Comparison of ENCODE assay signal across 26 cellular contexts in the genomic region with DNA sequence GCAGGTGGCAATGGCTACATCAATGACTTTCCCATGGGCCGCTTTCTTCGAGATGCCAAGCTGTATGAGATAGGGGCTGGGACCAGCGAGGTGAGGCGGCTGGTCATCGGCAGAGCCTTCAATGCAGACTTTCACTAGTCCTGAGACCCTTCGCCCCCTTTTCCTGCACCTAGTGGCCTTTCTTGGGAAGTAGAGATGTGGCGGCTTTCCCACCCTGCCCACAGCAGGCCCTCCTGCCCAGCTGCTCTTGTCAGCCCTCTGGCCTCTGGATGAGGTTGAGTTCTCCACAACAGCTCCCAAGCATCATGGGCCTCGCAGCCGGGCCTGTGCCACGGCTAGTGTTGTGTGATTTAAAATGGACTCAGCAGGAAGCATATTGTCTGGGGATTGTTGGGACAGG.
"Had no signal": no experiment of that assay in that cellular context is flagged by ENCODE, and none has a peak within 500 bp of the region (broad histone marks: within the 10 kb centered on the region; RNA-seq: fewer than 3 reads in every experiment).

No MANE protein-coding gene starts in this region.

- DNase-seq: kidney glomerular epithelial cell; left cardiac atrium; left lung; lower lobe of right lung; mammary epithelial cell; mesenchymal stem cell; nucleus accumbens; right lobe of liver; stimulated activated CD4-positive, alpha-beta T cell treated with anti-CD3 and anti-CD28 coated beads, Interleukin-1b, Interleukin-23, amount 100 ng/mL, for 48 hours; stimulated activated CD4-positive, alpha-beta T cell treated with anti-CD3 and anti-CD28 coated beads, Interleukin-2, amount 100 ng/mL, for 48 hours; stimulated activated CD4-positive, alpha-beta T cell treated with anti-CD3 and anti-CD28 coated beads, Interleukin-4, amount 100 ng/mL, for 4 hours; stimulated activated CD8-positive, alpha-beta memory T cell treated with anti-CD3 and anti-CD28 coated beads, Interleukin-4, amount 100 ng/mL, for 48 hours; stimulated activated naive CD4-positive, alpha-beta T cell treated with Interleukin-2 at 50 U/mL for 16 hours; stimulated activated naive CD8-positive, alpha-beta T cell treated with anti-CD3 and anti-CD28 coated beads, Interleukin-15, amount 100 ng/mL, for 72 hours; substantia nigra; uterus had no signal

- H3K4me3 ChIP-seq: left lung, lower lobe of right lung, right atrium auricular region, right lobe of liver, smooth muscle cell, tibial nerve, uterus had no signal

- H3K4me3 Mint-ChIP-seq: naive thymus-derived CD8-positive, alpha-beta T cell; nephron; neural crest cell; stimulated activated memory B cell treated with anti-CD40 and anti-IgM and Interleukin-4, amounts not matched to agents 10 μg/mL and 1 μg/mL and 100 μg/mL, for 72 hours; stimulated activated naive CD8-positive, alpha-beta T cell treated with anti-CD3 and anti-CD28 coated beads, Interleukin-15, amount 100 ng/mL, for 72 hours; type B pancreatic cell had no signal

- H3K9ac ChIP-seq: parathyroid adenoma had no signal

- H3K36me3 ChIP-seq: uterus had no signal

- H3K9me3 ChIP-seq: left lung, lower lobe of right lung, right atrium auricular region, right lobe of liver, tibial nerve, uterus had no signal

- H3K9me3 Mint-ChIP-seq: naive thymus-derived CD8-positive, alpha-beta T cell; nephron; neural crest cell; stimulated activated memory B cell treated with anti-CD40 and anti-IgM and Interleukin-4, amounts not matched to agents 10 μg/mL and 1 μg/mL and 100 μg/mL, for 72 hours; stimulated activated naive CD8-positive, alpha-beta T cell treated with anti-CD3 and anti-CD28 coated beads, Interleukin-15, amount 100 ng/mL, for 72 hours; type B pancreatic cell had no signal

- H3K4me2 ChIP-seq: smooth muscle cell had no signal

- H3K27me3 Mint-ChIP-seq: naive thymus-derived CD8-positive, alpha-beta T cell; stimulated activated memory B cell treated with anti-CD40 and anti-IgM and Interleukin-4, amounts not matched to agents 10 μg/mL and 1 μg/mL and 100 μg/mL, for 72 hours; stimulated activated naive CD8-positive, alpha-beta T cell treated with anti-CD3 and anti-CD28 coated beads, Interleukin-15, amount 100 ng/mL, for 72 hours; type B pancreatic cell had no signal

- ATAC-seq: left cardiac atrium; left lung; lower lobe of right lung; naive thymus-derived CD8-positive, alpha-beta T cell; right lobe of liver; stimulated activated memory B cell treated with anti-CD40 and anti-IgM and Interleukin-4, amounts not matched to agents 10 μg/mL and 1 μg/mL and 100 μg/mL, for 72 hours; stimulated activated naive CD8-positive, alpha-beta T cell treated with anti-CD3 and anti-CD28 coated beads, Interleukin-15, amount 100 ng/mL, for 72 hours had no signal

- H2AFZ ChIP-seq: parathyroid adenoma had no signal

- H3K4me1 Mint-ChIP-seq: neural crest cell had no signal

- H3K27me3 ChIP-seq: left lung, right atrium auricular region, right lobe of liver, tibial nerve, uterus had no signal

- H3K27ac Mint-ChIP-seq: nephron; progenitor cell of endocrine pancreas; stimulated activated memory B cell treated with anti-CD40 and anti-IgM and Interleukin-4, amounts not matched to agents 10 μg/mL and 1 μg/mL and 100 μg/mL, for 72 hours; stimulated activated naive CD8-positive, alpha-beta T cell treated with anti-CD3 and anti-CD28 coated beads, Interleukin-15, amount 100 ng/mL, for 72 hours; type B pancreatic cell had no signal

- H3K27ac ChIP-seq: left lung, lower lobe of right lung, parathyroid adenoma, right atrium auricular region, right lobe of liver, tibial nerve, uterus had no signal
